ENCODE assay signal across 25 cellular contexts in genomic region chr17:81898885-81899284, GRCh38. TPM values are rescaled to one million over a fixed set of nuclear protein-coding genes. Genes with fewer than 3 reads are reported as not detected.
DNase-seq lines count a peak whose midpoint lies in the region; ATAC-seq and TF ChIP-seq lines count a peak whose summit lies in the region.
"Had no signal": no experiment of that assay in that cellular context is flagged by ENCODE, and none has a peak within 500 bp of the region (broad histone marks: within the 10 kb centered on the region; RNA-seq: fewer than 3 reads in every experiment).

No MANE protein-coding gene starts in this region.

- peaks cover 4% of the 10 kb centered on the region for H3K79me2 ChIP-seq in ACC112 (ENCODE audit: control insufficient read depth, insufficient read depth, low read length, unreplicated experiment)

- CTCF ChIA-PET in IMR-90 (lab: Yijun Ruan, JAX) = no interaction called here

- H2BK15ac ChIP-seq in IMR-90 (ENCODE audit: low read depth, low read length) = no peak overlapping the region
- no peak overlapping the region for H2BK15ac ChIP-seq in neuronal stem cell (ENCODE audit: low read length)

- H4K5ac ChIP-seq in IMR-90 (ENCODE audit: low read depth, low read length) = no peak overlapping the region

- H2AFZ ChIP-seq in ACC112 (ENCODE audit: low read length, unreplicated experiment) (no peak overlapping the region), IMR-90 (replicated peaks; ENCODE audit: low read length, poor library complexity) (no peak overlapping the region), neuronal stem cell (ENCODE audit: low read length) (no peak overlapping the region)

- no peak for DNase-seq in IMR-90
- DNase-seq in brain microvascular endothelial cell = no peak
- no peak for DNase-seq in neuronal stem cell (ENCODE audit: low spot score)
- DNase-seq in NCI-H1417 treated with DMSO at 0.1 percent for 48 hours (lab: John Stamatoyannopoulos, UW) = no peak
- no peak for DNase-seq in activated effector memory CD4-positive, alpha-beta T cell treated with anti-CD3 and anti-CD28 coated beads, Interleukin-2, amount 50 U/mL, for 16 hours
- no peak for DNase-seq in NCI-H1436 treated with DMSO at 0.1 percent for 48 hours (lab: John Stamatoyannopoulos, UW)
- no peak for DNase-seq in left colon
- DNase-seq: activated CD4-positive, alpha-beta memory T cell treated with anti-CD3 and anti-CD28 coated beads, Interleukin-2, amount 10 ng/mL, durations not matched to agents 7 days and 5 days; activated CD4-positive, CD25-positive, alpha-beta regulatory T cell treated with anti-CD3 and anti-CD28 coated beads, Interleukin-2, amount 50 U/mL, for 72 hours; activated CD8-positive, alpha-beta memory T cell treated with anti-CD3 and anti-CD28 coated beads, Interleukin-2, amount 50 U/mL, for 4 hours; activated naive CD4-positive, alpha-beta T cell treated with anti-CD3 and anti-CD28 coated beads, Interleukin-2, amount 10 ng/mL, durations not matched to agents 7 days and 5 days; adrenal gland; immature natural killer cell; KG1; NCI-H2029 treated with DMSO at 0.1 percent for 48 hours; NCI-H526 treated with DMSO at 0.1 percent for 48 hours; NK-92 treated with Interleukin-12 subunit alpha and Interleukin-12 subunit beta, amount 100 ng/mL, for 24 hours; SHP77; stimulated activated CD4-positive, alpha-beta T cell treated with anti-CD3 and anti-CD28 coated beads, Interleukin-4, amount 100 ng/mL, for 24 hours; transverse colon had no signal

- no TSS peak for BruUV-seq in IMR-90 (replicated peaks; lab: Mats Ljungman, UMichigan)

- intact Hi-C loops in IMR-90 (cut with micrococcal nuclease) = no loop called here
- intact Hi-C loops in left colon (cut with DNase I, micrococcal nuclease) = no loop called here

- peaks cover 26% of the 10 kb centered on the region for H4K20me1 ChIP-seq in IMR-90 (ENCODE audit: insufficient read depth, low read length)

- no peak overlapping the region for H3K56ac ChIP-seq in IMR-90 (ENCODE audit: extremely low read depth, insufficient read depth, low read length)

- H3K9ac ChIP-seq in IMR-90 (ENCODE audit: low read depth, low read length) (no peak overlapping the region), neuronal stem cell (ENCODE audit: low read depth, low read length, poor library complexity) (no peak overlapping the region)

- H2AK5ac ChIP-seq in IMR-90 (ENCODE audit: low read depth, low read length) = no peak overlapping the region
- H2AK5ac ChIP-seq in neuronal stem cell (ENCODE audit: low read depth, low read length) = no peak overlapping the region

- peaks cover 8 to 48% of the 10 kb centered on the region in 2 experiments; a peak in 3 of 4 replicates for H3K79me1 ChIP-seq in IMR-90 (ENCODE audit: low read depth in 1 of 2, low read length in 2 of 2)
- H3K79me1 ChIP-seq in neuronal stem cell (ENCODE audit: low read depth, low read length) = peaks cover 8% of the 10 kb centered on the region

- H3K27me3 ChIP-seq in ACC112 (ENCODE audit: insufficient read depth, low read length) = no peaks in the 10 kb centered on the region
- no peaks in the 10 kb centered on the region for H3K27me3 ChIP-seq in IMR-90 (ENCODE audit: control insufficient read depth, insufficient read depth, low read length)
- no peaks in the 10 kb centered on the region for H3K27me3 ChIP-seq in brain microvascular endothelial cell (replicated peaks)
- H3K27me3 ChIP-seq in neuronal stem cell (ENCODE audit: control insufficient read depth in 3 of 3, insufficient read depth in 3 of 3, low read depth in 1 of 3, low read length in 3 of 3) = peaks cover 0 to 25% (median 4%) of the 10 kb centered on the region in 3 experiments
- H3K27me3 ChIP-seq: MG63 had no signal

- H3K4ac ChIP-seq in IMR-90 (ENCODE audit: low read depth, low read length) = no peak overlapping the region
- no peak overlapping the region for H3K4ac ChIP-seq in neuronal stem cell (ENCODE audit: low read length)

- H2BK120ac ChIP-seq in IMR-90 (ENCODE audit: low read depth, low read length) = no peak overlapping the region
- H2BK120ac ChIP-seq in neuronal stem cell (ENCODE audit: low read depth, low read length) = no peak overlapping the region

- H3K4me3 ChIP-seq in ACC112 (ENCODE audit: low read depth, low read length) = peak overlapping the region; percentile 34; the same call in 1 of the 2 replicates
- H3K4me3 ChIP-seq in IMR-90 (ENCODE audit: insufficient read depth, low read depth, low read length) = no peak overlapping the region
- H3K4me3 ChIP-seq in brain microvascular endothelial cell (ENCODE audit: low read depth, low read length) = no peak overlapping the region
- H3K4me3 ChIP-seq in neuronal stem cell (ENCODE audit: low read length in 2 of 2) = no peak overlapping the region
- H3K4me3 ChIP-seq: adrenal gland; BLaER1 treated with 17β-estradiol and CSF1 and Interleukin-3, amounts not matched to agents 10 nM and 100 nM; MG63; transverse colon had no signal

- WGBS in IMR-90 (ENCODE audit: extremely low coverage in 2 of 2, insufficient read length in 1 of 2), 2 experiments = 89% methylated on average over 3 of the region's 9 CpGs; no CpG with 5 or more reads in 1 of the 2 experiments
- no CpG with 5 or more reads among the region's 9 CpGs for WGBS in neuronal stem cell (ENCODE audit: extremely low coverage in 2 of 2, insufficient read length in 2 of 2, insufficient replicate concordance in 1 of 2), 2 donors

- H3K4me2 ChIP-seq in IMR-90 (ENCODE audit: low read depth, low read length) = no peak overlapping the region
- H3K4me2 ChIP-seq in neuronal stem cell (ENCODE audit: insufficient read depth, low read length, poor library complexity, severe bottlenecking) = no peak overlapping the region
- H3K4me2 ChIP-seq: BLaER1 treated with 17β-estradiol and CSF1 and Interleukin-3, amounts not matched to agents 10 nM and 100 nM had no signal

- POLR2A ChIA-PET in IMR-90 (lab: Charles Lee; ENCODE audit: unreplicated experiment) = interaction anchor here (0.6 kb wide), 1 partner anchor 222 kb away, joined by 9 read pairs; no protein-coding TSS in a partner anchor

- TF ChIP-seq CTCF in IMR-90 (conservative IDR thresholded peaks at IDR 0.05; ENCODE audit: low read depth, low read length) = no peak
- TF ChIP-seq CTCF in brain microvascular endothelial cell (IDR thresholded peaks at IDR 0.05; ENCODE audit: low read depth, low read length, missing control alignments) = no peak

- peaks cover 20% of the 10 kb centered on the region for H3K4me1 ChIP-seq in ACC112 (ENCODE audit: control insufficient read depth, insufficient read depth, low read length, unreplicated experiment)
- peaks cover 14% of the 10 kb centered on the region for H3K4me1 ChIP-seq in IMR-90 (ENCODE audit: control insufficient read depth, insufficient read depth, low read length)
- peaks cover 0 to 5% of the 10 kb centered on the region in 2 donors for H3K4me1 ChIP-seq in neuronal stem cell (ENCODE audit: control insufficient read depth in 2 of 2, insufficient read depth in 1 of 2, low read depth in 1 of 2, low read length in 2 of 2)

- H3K9me3 ChIP-seq in IMR-90 (ENCODE audit: control insufficient read depth, insufficient read depth, low read length) = no peaks in the 10 kb centered on the region
- H3K9me3 ChIP-seq in neuronal stem cell (replicated peaks in 1 of 2; ENCODE audit: control insufficient read depth in 2 of 2, insufficient read depth in 1 of 2, low read depth in 1 of 2, low read length in 2 of 2) = no peaks in the 10 kb centered on the region
- H3K9me3 ChIP-seq: adrenal gland; BLaER1 treated with 17β-estradiol and CSF1 and Interleukin-3, amounts not matched to agents 10 nM and 100 nM; MG63; transverse colon had no signal

- in situ Hi-C loops in IMR-90 (cut with MboI; ENCODE audit: low sequenced_read_pairs) (no loop called here), brain microvascular endothelial cell (cut with HindIII; ENCODE audit: low pct_ligation_motif_present, low sequenced_read_pairs) (no loop called here)

- H2BK5ac ChIP-seq in IMR-90 (ENCODE audit: low read depth, low read length, poor library complexity, severe bottlenecking) (peak overlapping the region; percentile 75), neuronal stem cell (ENCODE audit: low read length) (peak overlapping the region; percentile 6)

- no peak for TF ChIP-seq RAD21 in IMR-90 (IDR thresholded peaks at IDR 0.05; ENCODE audit: low read length)

- H3K23ac ChIP-seq in IMR-90 (ENCODE audit: low read depth, low read length) (no peak overlapping the region), neuronal stem cell (ENCODE audit: low read depth, low read length, poor library complexity) (no peak overlapping the region)

- peaks cover 13% of the 10 kb centered on the region; the same call in 1 of the 2 replicates for H3K36me3 ChIP-seq in ACC112 (ENCODE audit: insufficient read depth, low read length)
- peaks cover 35% of the 10 kb centered on the region for H3K36me3 ChIP-seq in IMR-90 (ENCODE audit: control insufficient read depth, insufficient read depth, low read length)
- H3K36me3 ChIP-seq in brain microvascular endothelial cell (replicated peaks) = peaks cover 13% of the 10 kb centered on the region
- peaks cover 41 to 80% of the 10 kb centered on the region in 2 donors for H3K36me3 ChIP-seq in neuronal stem cell (replicated peaks in 1 of 2; ENCODE audit: control insufficient read depth in 2 of 2, insufficient read depth in 2 of 2, low read length in 2 of 2)

- no peak overlapping the region for H4K91ac ChIP-seq in IMR-90 (ENCODE audit: insufficient read depth, low read depth, low read length)
- no peak overlapping the region for H4K91ac ChIP-seq in neuronal stem cell (ENCODE audit: low read depth, low read length, poor library complexity)

- H2AK9ac ChIP-seq in IMR-90 (replicated peaks; ENCODE audit: low read depth, low read length, poor library complexity) = no peak overlapping the region

- H3K18ac ChIP-seq in IMR-90 (ENCODE audit: low read depth, low read length) (no peak overlapping the region), neuronal stem cell (ENCODE audit: low read length) (no peak overlapping the region)

- dilution Hi-C loops in IMR-90 (cut with HindIII; ENCODE audit: low sequenced_read_pairs, unreplicated experiment) = no loop called here

- H3K14ac ChIP-seq in IMR-90 (replicated peaks; ENCODE audit: low read depth, low read length) = no peak overlapping the region
- H3K14ac ChIP-seq in neuronal stem cell (ENCODE audit: low read length) = no peak overlapping the region

- no peak overlapping the region for H2BK12ac ChIP-seq in neuronal stem cell (ENCODE audit: low read length)

- no peak for TF ChIP-seq POLR2A in IMR-90 (IDR thresholded peaks at IDR 0.05; ENCODE audit: low read depth, low read length)

- peaks cover 13% of the 10 kb centered on the region; the same call in 1 of the 2 replicates for H3K9me1 ChIP-seq in IMR-90 (ENCODE audit: insufficient read depth, low read length)

- ATAC-seq in IMR-90 (ENCODE audit: low read depth) = no peak
- no peak for ATAC-seq in left colon
- ATAC-seq: left lobe of liver, right cardiac atrium had no signal

- H4K8ac ChIP-seq in IMR-90 (ENCODE audit: low read depth in 2 of 2, low read length in 2 of 2) (no peak overlapping the region), neuronal stem cell (ENCODE audit: low read depth, low read length) (no peak overlapping the region)

- H2BK20ac ChIP-seq in IMR-90 (ENCODE audit: low read depth, low read length) = no peak overlapping the region

- peak overlapping the region; percentile 91 for H3K27ac ChIP-seq in ACC112 (ENCODE audit: low read depth, low read length)
- H3K27ac ChIP-seq in IMR-90 (ENCODE audit: insufficient read depth, low read length) = no peak overlapping the region
- H3K27ac ChIP-seq in brain microvascular endothelial cell = peak overlapping the region; percentile 84
- H3K27ac ChIP-seq in neuronal stem cell (replicated peaks; ENCODE audit: low read length) = no peak overlapping the region
- H3K27ac ChIP-seq: adrenal gland; BLaER1 treated with 17β-estradiol and CSF1 and Interleukin-3, amounts not matched to agents 10 nM and 100 nM; transverse colon had no signal

RNA-seq across cellular contexts. Expression of gene NPB, which starts 3.2 kb away (rescaled TPM):
- total RNA-seq in IMR-90 (2012; rRNA removed) = under 0.01 TPM in 1 of 2 replicates, not detected in the other
- polyA plus RNA-seq in IMR-90 (2012; rRNA removed) = 0.51 and 1.2 TPM in 2 replicates
- polyA plus RNA-seq in IMR-90 (2012; cell fraction: cytosol; rRNA removed) = 6.3 and 8.4 TPM in 2 replicates
- polyA plus RNA-seq in IMR-90 (2012; cell fraction: nucleus; rRNA removed; ENCODE audit: low replicate concordance) = 0.63 and 1.9 TPM in 2 replicates
- 2.0 TPM for polyA plus RNA-seq in neuronal stem cell (2013, experiment 1 of 2)
- polyA plus RNA-seq in neuronal stem cell (2013, experiment 2 of 2) = 1.5 TPM
- total RNA-seq in left colon = under 1 TPM in 1 of 2 donors, not detected in 1; 0.11 TPM
- polyA plus RNA-seq: immature natural killer cell had no signal

RNA-seq across cellular contexts. Expression of gene ANAPC11, which starts 7.4 kb away (rescaled TPM):
- total RNA-seq in IMR-90 (2012; rRNA removed) (183 and 242 TPM in 2 replicates), left colon (10 to 100 TPM; 83.6 to 88.6 TPM)
- 387 and 508 TPM in 2 replicates for polyA plus RNA-seq in IMR-90 (2012; rRNA removed)
- 1,074 and 1,088 TPM in 2 replicates for polyA plus RNA-seq in IMR-90 (2012; cell fraction: cytosol; rRNA removed)
- polyA plus RNA-seq in IMR-90 (2012; cell fraction: nucleus; rRNA removed; ENCODE audit: low replicate concordance) = 252 and 310 TPM in 2 replicates
- polyA plus RNA-seq in neuronal stem cell (2013, experiment 1 of 2) = 316 TPM
- polyA plus RNA-seq in neuronal stem cell (2013, experiment 2 of 2) = 330 TPM

RNA-seq across cellular contexts. Expression of gene ALYREF, which starts 7.5 kb away (rescaled TPM):
- 144 and 159 TPM in 2 replicates for total RNA-seq in IMR-90 (2012; rRNA removed)
- polyA plus RNA-seq in IMR-90 (2012; rRNA removed) = 88.6 and 112 TPM in 2 replicates
- polyA plus RNA-seq in IMR-90 (2012; cell fraction: cytosol; rRNA removed) = 102 and 133 TPM in 2 replicates
- polyA plus RNA-seq in IMR-90 (2012; cell fraction: nucleus; rRNA removed; ENCODE audit: low replicate concordance) = 62.2 and 73.2 TPM in 2 replicates
- 76.8 TPM for polyA plus RNA-seq in neuronal stem cell (2013, experiment 1 of 2)
- 74.5 TPM for polyA plus RNA-seq in neuronal stem cell (2013, experiment 2 of 2)
- 10 to 100 TPM; 43.9 to 69.8 TPM for total RNA-seq in left colon

RNA-seq across cellular contexts. Expression of gene PCYT2, which starts 12.3 kb away (rescaled TPM):
- 31.9 and 37.3 TPM in 2 replicates for total RNA-seq in IMR-90 (2012; rRNA removed)
- 38.5 and 43.0 TPM in 2 replicates for polyA plus RNA-seq in IMR-90 (2012; rRNA removed)
- 21.7 and 31.1 TPM in 2 replicates for polyA plus RNA-seq in IMR-90 (2012; cell fraction: cytosol; rRNA removed)
- polyA plus RNA-seq in IMR-90 (2012; cell fraction: nucleus; rRNA removed; ENCODE audit: low replicate concordance) = 47.8 and 104 TPM in 2 replicates
- polyA plus RNA-seq in neuronal stem cell (2013, experiment 1 of 2) = 16.8 TPM
- polyA plus RNA-seq in neuronal stem cell (2013, experiment 2 of 2) = 15.9 TPM
- total RNA-seq in left colon = 10 to 100 TPM; 49.9 to 68.9 TPM

RNA-seq across cellular contexts. Expression of gene SIRT7, which starts 19.1 kb away (rescaled TPM):
- total RNA-seq in IMR-90 (2012; rRNA removed) (13.9 and 14.5 TPM in 2 replicates), left colon (10 to 100 TPM; 63.2 to 67.5 TPM)
- 19.8 and 20.5 TPM in 2 replicates for polyA plus RNA-seq in IMR-90 (2012; rRNA removed)
- 8.3 and 10.9 TPM in 2 replicates for polyA plus RNA-seq in IMR-90 (2012; cell fraction: cytosol; rRNA removed)
- 74.8 and 246 TPM in 2 replicates for polyA plus RNA-seq in IMR-90 (2012; cell fraction: nucleus; rRNA removed; ENCODE audit: low replicate concordance)
- 5.2 TPM for polyA plus RNA-seq in neuronal stem cell (2013, experiment 1 of 2)
- polyA plus RNA-seq in neuronal stem cell (2013, experiment 2 of 2) = 5.1 TPM

Comparison
In these comparisons a context has a peak if more than half of its experiments do, and no peak if none do; other contexts are left out.
1. H3K27ac ChIP-seq: peak in ACC112 (single experiment) and brain microvascular endothelial cell (single experiment); none in IMR-90 (single experiment) and neuronal stem cell (single experiment).